7 cellular contexts compared by ENCODE assay signal in genomic region chr9:29875522-29875921, GRCh38.
"Had no signal": no experiment of that assay in that cellular context is flagged by ENCODE, and none has a peak within 500 bp of the region (broad histone marks: within the 10 kb centered on the region; RNA-seq: fewer than 3 reads in every experiment).

No MANE protein-coding gene starts in this region.

- DNase-seq: GM23248, H7, HCEC 1CT, IMR-90, KG1 had no signal

- H3K9ac ChIP-seq: GM23248 had no signal

- H3K27ac ChIP-seq: GM23248 had no signal

- H3K4me3 ChIP-seq: GM23248, K562 had no signal

- FAIRE-seq: HTR-8/SVneo, K562 had no signal

- ATAC-seq: K562 had no signal

- H2AFZ ChIP-seq: GM23248 had no signal
